1 cellular context compared by ENCODE assay signal in genomic region chr11:61488651-61489291, GRCh38.
TF ChIP-seq lines count a peak whose summit lies in the region.

No MANE protein-coding gene starts in this region.

TF ChIP-seq in H1, 55 proteins besides CTCF, POLR2A, EP300 and RAD21:
- TF ChIP-seq GABPA (IDR thresholded peaks at IDR 0.05; ENCODE audit: borderline replicate concordance, insufficient read depth, low read length) (no peak), TEAD4 (IDR thresholded peaks at IDR 0.05; ENCODE audit: low read depth, low read length) (no peak), MAX (IDR thresholded peaks at IDR 0.05) (0 out of 2 replicates have a peak, but pooled peaks have one; percentile 19), CREB1 (IDR thresholded peaks at IDR 0.05) (0 out of 2 replicates have a peak, but pooled peaks have one; percentile 20)
TF ChIP-seq in H1: peak in this region for 2.
